26 cellular contexts compared by ENCODE assay signal in genomic region chr4:157999723-158000122, GRCh38.
DNase-seq lines count a peak whose midpoint lies in the region; ATAC-seq, FAIRE-seq and TF ChIP-seq lines count a peak whose summit lies in the region.
"Had no signal": no experiment of that assay in that cellular context is flagged by ENCODE, and none has a peak within 500 bp of the region (broad histone marks: within the 10 kb centered on the region; RNA-seq: fewer than 3 reads in every experiment).

No MANE protein-coding gene starts in this region.

- H3K27ac ChIP-seq in hepatocyte: no peak overlapping the region
- H3K27ac ChIP-seq: BLaER1 had no signal

- H4K20me1 ChIP-seq in hepatocyte (ENCODE audit: insufficient read depth, poor library complexity, severe bottlenecking): no peaks in the 10 kb centered on the region
- H4K20me1 ChIP-seq: BLaER1 had no signal

- FAIRE-seq in G401.6 (lab: Jason Lieb, UNC): peak; percentile 30
- peak; percentile 64 for FAIRE-seq in TTC549 (lab: Jason Lieb, UNC)
- no peak for FAIRE-seq in HTR-8/SVneo (lab: Jason Lieb, UNC)
- FAIRE-seq: GM12878, GM12892, GM18507 had no signal

- no peak overlapping the region for H2AFZ ChIP-seq in hepatocyte

- H3K9me2 ChIP-seq in hepatocyte (replicated peaks; ENCODE audit: insufficient read depth): no peaks in the 10 kb centered on the region

- no peaks in the 10 kb centered on the region for H3K9me3 ChIP-seq in hepatocyte (ENCODE audit: low read depth)
- H3K9me3 ChIP-seq: BE2C, BLaER1 had no signal

- peak overlapping the region; percentile 21 for H3K4me2 ChIP-seq in hepatocyte
- H3K4me2 ChIP-seq: BLaER1 had no signal

- ATAC-seq in GM21526 (IDR thresholded peaks at IDR 0.05; ENCODE audit: low FRiP score, unreplicated experiment) (no peak), HG02970 (IDR thresholded peaks at IDR 0.05; ENCODE audit: low FRiP score, unreplicated experiment) (no peak)
- ATAC-seq: GM12878 had no signal

- no peaks in the 10 kb centered on the region for H3K27me3 ChIP-seq in hepatocyte
- H3K27me3 ChIP-seq: BE2C, BLaER1 had no signal

- no peak for TF ChIP-seq POLR2A in erythroblast (IDR thresholded peaks at IDR 0.05; ENCODE audit: low read length)

- H3K36me3 ChIP-seq in hepatocyte (replicated peaks; ENCODE audit: insufficient read depth, low read depth): no peaks in the 10 kb centered on the region
- H3K36me3 ChIP-seq: BE2C, BLaER1 had no signal

- no peaks in the 10 kb centered on the region for H3K79me2 ChIP-seq in hepatocyte

- H3K4me1 ChIP-seq in hepatocyte (ENCODE audit: insufficient read depth): peaks cover 41% of the 10 kb centered on the region
- H3K4me1 ChIP-seq: BE2C, BLaER1 had no signal

- no peak for TF ChIP-seq CTCF in hepatocyte (IDR thresholded peaks at IDR 0.05; ENCODE audit: poor library complexity)

- 41% methylated on average over 1 of the region's 1 CpG for WGBS in hepatocyte (ENCODE audit: low lambda C conversion rate, missing lambda C conversion rate)

- H3K4me3 ChIP-seq in hepatocyte: no peak overlapping the region
- H3K4me3 ChIP-seq: BLaER1, GM12878 had no signal

- DNase-seq in HT-29 (ENCODE audit: low spot score) (peak; percentile 48), hepatocyte (ENCODE audit: low spot score) (no peak), HTR-8/SVneo (ENCODE audit: insufficient read length, low spot score) (no peak), erythroblast (lab: John Stamatoyannopoulos, UW) (no peak)
- DNase-seq: 8988T; ACHN; BE2C; C1 segment of cervical spinal cord; CD4-positive, alpha-beta memory T cell; CD4-positive, CD25-positive, alpha-beta regulatory T cell; CD8-positive, alpha-beta memory T cell; COR-L47; DMS 273 treated with DMSO at 0.1 percent for 48 hours; DMS153; DMS53; DMS79; DND-41; GDM1 had no signal
